ENCODE assay signal across 1 cellular context in the genomic region with DNA sequence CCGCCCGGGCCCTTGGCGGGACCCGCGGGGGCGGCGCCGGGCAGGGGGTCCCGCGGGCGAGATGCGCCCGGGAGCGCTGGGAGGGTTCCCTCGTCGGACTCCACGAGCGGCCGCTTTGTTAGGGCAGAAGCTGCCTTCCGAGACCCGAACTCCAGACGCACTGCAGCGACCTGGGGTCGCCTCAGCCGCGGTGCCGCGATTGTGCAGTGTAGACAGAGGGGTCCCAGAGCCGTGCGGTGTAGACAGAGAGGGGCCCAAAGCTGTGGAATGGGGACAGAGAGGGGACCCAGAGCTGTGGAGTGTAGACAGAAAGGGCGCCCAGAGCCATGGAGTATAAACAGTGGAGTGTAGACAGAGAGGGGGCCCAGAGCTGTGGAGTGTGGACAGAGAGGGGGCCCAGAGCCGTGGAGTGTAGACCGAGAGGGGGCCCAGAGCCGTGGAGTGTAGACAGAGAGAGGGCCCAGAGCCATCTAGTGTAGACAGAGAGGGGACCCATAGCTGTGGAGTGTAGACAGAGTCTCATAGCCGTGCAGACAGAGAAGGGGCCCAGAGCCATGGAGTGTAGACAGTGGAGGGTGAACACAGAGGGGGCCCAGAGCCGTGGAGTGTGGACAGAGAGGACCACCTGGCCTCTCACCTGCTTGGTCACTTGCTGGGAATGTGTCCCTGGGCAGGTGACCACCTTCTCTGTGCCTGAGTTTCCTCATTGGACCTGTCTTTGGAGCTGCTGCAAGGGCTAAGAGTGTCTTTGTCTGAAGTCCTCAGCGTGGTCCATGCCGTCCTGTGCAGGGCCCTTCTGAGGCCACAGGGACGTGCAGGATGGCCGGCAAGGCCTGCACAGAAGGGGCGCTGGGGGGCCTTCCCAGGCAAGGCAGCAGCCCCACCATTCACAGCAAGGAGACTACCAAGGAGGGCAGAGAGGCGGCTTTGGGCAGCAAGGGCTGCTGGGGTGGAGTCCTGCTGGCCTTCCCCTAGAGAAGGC.
TF ChIP-seq lines count a peak whose summit lies in the region.

No MANE protein-coding gene starts in this region.

TF ChIP-seq in IMR-90, 13 proteins besides CTCF, POLR2A, EP300 and RAD21:
- no peak for TF ChIP-seq USF2 (IDR thresholded peaks at IDR 0.05; ENCODE audit: low read depth, low read length)
